In the genomic region with DNA sequence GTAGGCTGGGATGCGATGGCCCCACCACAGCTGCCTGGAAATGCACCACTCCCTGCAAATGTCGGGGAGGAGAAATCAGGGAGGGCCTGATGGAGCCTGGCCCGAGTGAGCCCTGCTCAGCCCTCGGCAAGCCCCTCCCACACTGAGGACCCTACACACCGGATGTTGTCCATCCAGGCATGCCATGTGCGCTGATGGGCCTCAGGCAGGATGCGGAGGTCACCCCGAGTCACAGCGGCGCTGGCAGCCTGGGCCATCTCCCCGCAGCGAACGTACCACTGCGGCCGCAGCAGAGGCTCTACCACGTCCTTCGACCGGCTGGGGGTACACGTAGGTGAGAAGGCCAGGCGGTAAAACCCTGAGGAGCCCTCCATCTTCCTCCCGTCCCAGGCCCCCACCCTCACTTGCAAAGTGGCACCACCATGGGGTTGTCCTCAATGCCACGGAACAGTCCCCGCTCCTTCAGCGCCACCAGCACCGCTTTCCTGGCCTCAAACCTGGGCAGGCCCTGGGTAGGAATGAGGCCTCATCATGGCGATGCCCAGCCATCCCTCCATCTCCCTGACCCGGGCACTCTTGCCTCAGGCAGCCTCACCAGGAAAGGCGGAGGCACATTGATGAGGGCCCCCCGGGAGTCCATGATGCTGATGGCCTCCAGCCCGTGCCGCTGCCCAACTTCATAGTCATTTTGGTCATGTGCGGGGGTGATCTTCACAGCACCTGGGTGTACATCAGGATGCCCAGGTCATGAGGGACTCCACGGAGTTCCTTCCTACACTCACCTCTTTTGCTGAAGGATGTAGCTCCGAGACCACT, we compare ENCODE assay signal across 22 cellular contexts. TPM values are rescaled to one million over a fixed set of nuclear protein-coding genes. Genes with fewer than 3 reads are reported as not detected.
DNase-seq lines count a peak whose midpoint lies in the region; ATAC-seq, FAIRE-seq and TF ChIP-seq lines count a peak whose summit lies in the region.
"Had no signal": no experiment of that assay in that cellular context is flagged by ENCODE, and none has a peak within 500 bp of the region (broad histone marks: within the 10 kb centered on the region; RNA-seq: fewer than 3 reads in every experiment).

No MANE protein-coding gene starts in this region.

- peak in 2 of 3 donors; percentile 37 to 47 for DNase-seq in right cardiac atrium
- DNase-seq in heart left ventricle, result no peak
- DNase-seq in PC-3, result no peak
- peak; percentile 69 for DNase-seq in kidney
- no peak for DNase-seq in activated CD4-positive, alpha-beta T cell treated with anti-CD3 and anti-CD28 coated beads, Interleukin-2, amount 50 U/mL, for 1 hour
- no peak for DNase-seq in stimulated activated CD8-positive, alpha-beta memory T cell treated with anti-CD3 and anti-CD28 coated beads, Interleukin-4, amount 100 ng/mL, for 48 hours
- no peak for DNase-seq in NCI-H345 treated with DMSO at 0.1 percent for 48 hours (lab: John Stamatoyannopoulos, UW; ENCODE audit: unreplicated experiment)
- DNase-seq: CD4-positive, alpha-beta T cell; EL; HFFc6; Kasumi-1; MM.1S; NCI-H1092; NCI-H2081; NCI-H2171 treated with DMSO at 0.1 percent for 48 hours; NCI-H446 treated with DMSO at 0.1 percent for 48 hours; NCI-H69 had no signal

- H3K9me3 ChIP-seq in right cardiac atrium (ENCODE audit: control insufficient read depth, low read length) (no peaks in the 10 kb centered on the region), heart left ventricle (no peaks in the 10 kb centered on the region), PC-3 (ENCODE audit: low read length) (no peaks in the 10 kb centered on the region), kidney (ENCODE audit: control insufficient read depth in 1 of 2, low read length in 2 of 2) (no peaks in the 10 kb centered on the region)

- no peak for ATAC-seq in right cardiac atrium
- ATAC-seq in heart left ventricle, result no peak
- no peak for ATAC-seq in PC-3
- ATAC-seq in GM21381 (IDR thresholded peaks at IDR 0.05; ENCODE audit: unreplicated experiment), result no peak

- H3K4me1 ChIP-seq in right cardiac atrium (ENCODE audit: control insufficient read depth, insufficient read depth, low read length) (peaks cover under 1% of the 10 kb centered on the region), heart left ventricle (peaks cover 0 to 7% (median 2%) of the 10 kb centered on the region in 12 donors), PC-3 (ENCODE audit: insufficient read depth, low read length) (peaks cover 6% of the 10 kb centered on the region), kidney (ENCODE audit: control insufficient read depth in 1 of 2, insufficient read depth in 1 of 2, low read depth in 1 of 2, low read length in 2 of 2) (peaks cover 0 to 3% of the 10 kb centered on the region in 2 donors)

- no peak for TF ChIP-seq CTCF in heart left ventricle (IDR thresholded peaks at IDR 0.05)
- TF ChIP-seq CTCF in PC-3 (conservative IDR thresholded peaks at IDR 0.05; ENCODE audit: low read depth, low read length), result no peak
- no peak for TF ChIP-seq CTCF in kidney (IDR thresholded peaks at IDR 0.05; ENCODE audit: borderline replicate concordance, extremely low read depth, insufficient read depth)

- H3K36me3 ChIP-seq in heart left ventricle (peaks cover 0 to 92% (median 69%) of the 10 kb centered on the region in 9 donors), PC-3 (ENCODE audit: low read depth, low read length) (peaks cover 59% of the 10 kb centered on the region), kidney (ENCODE audit: control insufficient read depth in 1 of 2, insufficient read depth in 2 of 2, low read length in 2 of 2) (peaks cover 18% of the 10 kb centered on the region in 2 donors)

- TSS peak; percentile 25 for BruUV-seq in PC-3 (replicated peaks; lab: Mats Ljungman, UMichigan)

- no peaks in the 10 kb centered on the region for H3K79me2 ChIP-seq in PC-3 (ENCODE audit: low read length)

- H3K9me2 ChIP-seq in PC-3 (replicated peaks; ENCODE audit: low read length), result no peaks in the 10 kb centered on the region

- TF ChIP-seq POLR2A in heart left ventricle (IDR thresholded peaks at IDR 0.05), result no peak

- WGBS in right cardiac atrium, result 90% methylated on average over 34 of the region's 34 CpGs
- WGBS in heart left ventricle, 4 donors, result 89 to 94% (median 93%) methylated on average over 29 to 34 of the region's 34 CpGs

- POLR2A ChIA-PET in PC-3 (lab: Charles Lee; ENCODE audit: unreplicated experiment), result no interaction called here

- H3K9ac ChIP-seq in PC-3 (ENCODE audit: low read length) (no peak overlapping the region), kidney (ENCODE audit: low read length in 2 of 2) (no peak overlapping the region)

- no peak for FAIRE-seq in kidney (lab: Jason Lieb, UNC)
- FAIRE-seq: A204.1, GM12891, H1 had no signal

- H4K20me1 ChIP-seq in PC-3 (ENCODE audit: low read length), result no peaks in the 10 kb centered on the region

- CTCF ChIA-PET in PC-3 (lab: Charles Lee), result no interaction called here

- intact Hi-C loops in right cardiac atrium (cut with DNase I), result no loop called here
- intact Hi-C loops in heart left ventricle (cut with DNase I), result no loop called here
- intact Hi-C loops in PC-3 (cut with micrococcal nuclease), result no loop called here
- intact Hi-C loops in kidney (cut with DNase I), result no loop called here

- no peaks in the 10 kb centered on the region for H3K27me3 ChIP-seq in right cardiac atrium (ENCODE audit: control insufficient read depth, insufficient read depth)
- no peaks in the 10 kb centered on the region for H3K27me3 ChIP-seq in heart left ventricle
- H3K27me3 ChIP-seq in PC-3 (ENCODE audit: low read length), result no peaks in the 10 kb centered on the region

- no peak overlapping the region for H3K4me3 ChIP-seq in right cardiac atrium (ENCODE audit: low read length)
- no peak overlapping the region for H3K4me3 ChIP-seq in heart left ventricle
- H3K4me3 ChIP-seq in PC-3 (ENCODE audit: low read length), result no peak overlapping the region
- H3K4me3 ChIP-seq in kidney (ENCODE audit: low read length in 2 of 2), result no peak overlapping the region

- peaks cover 3% of the 10 kb centered on the region for H3F3A ChIP-seq in PC-3 (ENCODE audit: low read length, unreplicated experiment)

- no peak overlapping the region for H3K27ac ChIP-seq in right cardiac atrium (ENCODE audit: low read length)
- H3K27ac ChIP-seq in heart left ventricle, result no peak overlapping the region
- no peak overlapping the region for H3K27ac ChIP-seq in PC-3 (ENCODE audit: low read length)
- H3K27ac ChIP-seq in kidney (ENCODE audit: low read depth in 2 of 2, low read length in 2 of 2), result no peak overlapping the region

- H2AFZ ChIP-seq in PC-3 (ENCODE audit: low read length), result no peak overlapping the region

- no peak overlapping the region for H3K4me2 ChIP-seq in PC-3 (ENCODE audit: low read length)

RNA-seq across cellular contexts. Expression of a gene that starts 5.2 kb away (rescaled TPM):
- total RNA-seq in right cardiac atrium (10 to 100 TPM in 1 of 4 donors, 1 to 10 TPM in 3; 3.4 to 12.8 (median 8.2) TPM), heart left ventricle (10 to 100 TPM in 7 of 9 donors, 1 to 10 TPM in 2; 8.0 to 25.8 (median 16.1) TPM), PC-3 (2014; rRNA removed) (0.98 and 1.9 TPM in 2 replicates), kidney (32.5 TPM)
- polyA plus RNA-seq in right cardiac atrium (3.2 TPM), heart left ventricle (1 to 10 TPM; 4.0 to 6.2 TPM), kidney (ENCODE audit: insufficient read depth, low read depth, low replicate concordance) (10.2 TPM)

RNA-seq across cellular contexts. Expression of a gene that starts 13.2 kb away (rescaled TPM):
- total RNA-seq in right cardiac atrium, result 10 to 100 TPM; 21.7 to 30.6 (median 26.9) TPM
- polyA plus RNA-seq in right cardiac atrium, result 14.8 TPM
- total RNA-seq in heart left ventricle, result 10 to 100 TPM; 18.6 to 61.8 (median 26.1) TPM
- 10 to 100 TPM; 21.9 to 54.6 TPM for polyA plus RNA-seq in heart left ventricle
- total RNA-seq in PC-3 (2014; rRNA removed), result 89.8 and 130 TPM in 2 replicates
- 79.0 TPM for total RNA-seq in kidney
- polyA plus RNA-seq in kidney (ENCODE audit: insufficient read depth, low read depth, low replicate concordance), result 30.3 TPM

RNA-seq across cellular contexts. Expression of a gene that starts 19.9 kb away (rescaled TPM):
- total RNA-seq in right cardiac atrium (under 1 TPM in 1 of 4 donors, not detected in 3; 0.50 TPM), heart left ventricle (1 to 10 TPM in 1 of 9 donors, under 1 TPM in 2, not detected in 6; 0.73 to 1.5 (median 0.76) TPM), PC-3 (2014; rRNA removed) (4.2 and 6.0 TPM in 2 replicates), kidney (6.5 TPM)
- polyA plus RNA-seq in right cardiac atrium (0.25 TPM), heart left ventricle (under 1 TPM; 0.35 to 0.50 TPM), kidney (ENCODE audit: insufficient read depth, low read depth, low replicate concordance) (6.8 TPM)
- polyA plus RNA-seq: IgD-negative memory B cell had no signal

RNA-seq across cellular contexts. Expression of a gene that starts 24.4 kb away (rescaled TPM):
- total RNA-seq in right cardiac atrium (10 to 100 TPM; 22.8 to 27.3 (median 23.8) TPM), heart left ventricle (10 to 100 TPM; 22.9 to 37.4 (median 25.9) TPM), PC-3 (2014; rRNA removed) (93.7 and 143 TPM in 2 replicates), kidney (41.6 TPM)
- polyA plus RNA-seq in right cardiac atrium (27.0 TPM), heart left ventricle (10 to 100 TPM; 27.5 to 64.7 TPM), kidney (ENCODE audit: insufficient read depth, low read depth, low replicate concordance) (70.6 TPM)

RNA-seq across cellular contexts. Expression of a gene that starts 32.7 kb away (rescaled TPM):
- total RNA-seq in right cardiac atrium (1 to 10 TPM; 1.6 to 2.8 (median 2.2) TPM), heart left ventricle (1 to 10 TPM; 1.3 to 3.6 (median 1.8) TPM), PC-3 (2014; rRNA removed) (0.26 and 0.69 TPM in 2 replicates), kidney (1.7 TPM)
- polyA plus RNA-seq in right cardiac atrium (2.0 TPM), heart left ventricle (1 to 10 TPM in 1 of 2 donors, under 1 TPM in 1; 0.95 to 1.9 TPM), kidney (ENCODE audit: insufficient read depth, low read depth, low replicate concordance) (2.3 TPM)

Comparison
In these comparisons a context has a peak if more than half of its experiments do, and no peak if none do; other contexts are left out.
1. DNase-seq: peak in right cardiac atrium (2 of 3) and kidney (single experiment); none in heart left ventricle (0 of 5), PC-3 (single experiment), activated CD4-positive, alpha-beta T cell treated with anti-CD3 and anti-CD28 coated beads, Interleukin-2, amount 50 U/mL, for 1 hour (single experiment), stimulated activated CD8-positive, alpha-beta memory T cell treated with anti-CD3 and anti-CD28 coated beads, Interleukin-4, amount 100 ng/mL, for 48 hours (single experiment) and NCI-H345 treated with DMSO at 0.1 percent for 48 hours (single experiment).